8 cellular contexts compared by ENCODE assay signal in the genomic region with DNA sequence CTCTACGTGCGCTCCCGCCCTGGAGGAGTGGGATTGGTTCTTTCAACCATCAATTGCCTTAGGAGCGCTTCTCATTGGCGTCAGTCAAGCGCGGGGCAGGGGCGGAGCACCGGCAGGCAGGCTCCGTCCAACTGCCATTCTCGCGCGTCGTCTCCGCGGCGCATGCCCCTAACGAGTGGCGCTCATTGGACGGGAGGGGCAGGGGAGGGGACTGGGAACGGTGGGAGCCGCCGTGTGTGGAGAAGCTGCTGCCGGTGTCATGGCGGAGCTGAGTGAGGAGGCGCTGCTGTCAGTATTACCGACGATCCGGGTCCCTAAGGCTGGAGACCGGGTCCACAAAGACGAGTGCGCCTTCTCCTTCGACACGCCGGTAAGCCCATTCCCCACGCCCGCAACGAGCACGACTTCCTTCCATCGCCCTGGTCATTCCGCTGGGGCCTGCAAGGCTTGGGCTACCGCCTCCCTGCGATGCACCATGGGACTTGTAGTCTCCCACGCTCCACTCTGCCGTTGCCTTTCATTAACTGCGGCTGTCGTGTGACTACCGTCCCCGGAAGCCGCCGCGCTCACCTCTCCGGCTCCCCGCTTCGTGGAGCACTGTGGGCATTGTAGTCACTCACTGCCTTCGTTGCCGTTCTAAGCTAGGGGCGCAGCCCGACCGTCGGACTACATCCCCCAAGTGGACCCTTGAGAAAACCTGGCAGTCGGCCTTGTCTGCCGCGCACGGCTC. TPM values are rescaled to one million over a fixed set of nuclear protein-coding genes. Genes with fewer than 3 reads are reported as not detected.
DNase-seq lines count a peak whose midpoint lies in the region; ATAC-seq and TF ChIP-seq lines count a peak whose summit lies in the region.

USP5 (plus strand) TSS at position 230 of the 730 bp plus-strand sequence; CDS start at position 260, 30 bp downstream.

- DNase-seq in GM13977 (ENCODE audit: low spot score) = peak; percentile 95
- DNase-seq in NCI-H1694 (lab: John Stamatoyannopoulos, UW) = peak; percentile 100
- peak; percentile 98 for DNase-seq in amniotic stem cell (lab: John Stamatoyannopoulos, UW)
- peak; percentile 99 for DNase-seq in heart right ventricle
- DNase-seq in posterior vena cava (ENCODE audit: low spot score) = peak; percentile 100
- DNase-seq in upper lobe of right lung = peak; percentile 100

- H3K4me3 Mint-ChIP-seq in T-helper 1 cell treated with Interleukin-12 subunit alpha and Interleukin-12 subunit beta and Interleukin-4 antibody, amounts not matched to agents 30 μg/mL and 1 μg/mL, for 36 hours = peak within 1 kb of the TSS; percentile 89

- in situ Hi-C loops in GM13977 (cut with MboI; ENCODE audit: low pct_unique_long_range_greater_than_20kb, low sequenced_read_pairs, unreplicated experiment) = no loop called here

- peak within 1 kb of the TSS; percentile 99 for H3K27ac Mint-ChIP-seq in T-helper 1 cell treated with Interleukin-12 subunit alpha and Interleukin-12 subunit beta and Interleukin-4 antibody, amounts not matched to agents 30 μg/mL and 1 μg/mL, for 36 hours

- WGBS in heart right ventricle, 2 donors = 0 to 1% methylated on average over 64 to 65 of the region's 65 CpGs

- H3K4me3 ChIP-seq in heart right ventricle (peak within 1 kb of the TSS; percentile 50 to 93 (median 68)), upper lobe of right lung (peak within 1 kb of the TSS; percentile 85)

- no peaks in the 10 kb centered on the region for H3K9me3 Mint-ChIP-seq in T-helper 1 cell treated with Interleukin-12 subunit alpha and Interleukin-12 subunit beta and Interleukin-4 antibody, amounts not matched to agents 30 μg/mL and 1 μg/mL, for 36 hours

- peaks cover 42% of the 10 kb centered on the region for H3K4me1 Mint-ChIP-seq in T-helper 1 cell treated with Interleukin-12 subunit alpha and Interleukin-12 subunit beta and Interleukin-4 antibody, amounts not matched to agents 30 μg/mL and 1 μg/mL, for 36 hours (ENCODE audit: low read depth)

- no peaks in the 10 kb centered on the region for H3K9me3 ChIP-seq in heart right ventricle
- H3K9me3 ChIP-seq in upper lobe of right lung = no peaks in the 10 kb centered on the region

- H3K27ac ChIP-seq in heart right ventricle = peak within 1 kb of the TSS; percentile 18 to 99 (median 94)
- H3K27ac ChIP-seq in upper lobe of right lung = peak within 1 kb of the TSS; percentile 96

- H3K4me1 ChIP-seq in heart right ventricle (peaks cover 3 to 26% (median 16%) of the 10 kb centered on the region in 9 donors), upper lobe of right lung (peaks cover 9% of the 10 kb centered on the region)

- peaks cover 0 to 52% (median 16%) of the 10 kb centered on the region in 9 donors for H3K36me3 ChIP-seq in heart right ventricle
- H3K36me3 ChIP-seq in upper lobe of right lung = peaks cover 24% of the 10 kb centered on the region

- TF ChIP-seq CTCF in GM13977 (IDR thresholded peaks at IDR 0.05; ENCODE audit: extremely low read depth, insufficient read depth, missing control alignments) = no peak
- TF ChIP-seq CTCF in heart right ventricle (IDR thresholded peaks at IDR 0.05) = peak in 4 of 9 donors; percentile 8 to 36 (median 10)
- TF ChIP-seq CTCF in upper lobe of right lung (IDR thresholded peaks at IDR 0.05) = no peak

- intact Hi-C loops in heart right ventricle (cut with DNase I) (loop anchor here in 2 of 10 donors (1.0 kb wide), 2 partner anchors 38 to 99 kb away; partner anchors contain the start of gene MLF2 (in 1 of the 2)), posterior vena cava (cut with DNase I) (no loop called here), upper lobe of right lung (cut with DNase I) (no loop called here)

- peak; percentile 68 for ATAC-seq in HG02884 (IDR thresholded peaks at IDR 0.05; ENCODE audit: unreplicated experiment)
- ATAC-seq in heart right ventricle = peak; percentile 91 to 96 (median 92)
- peak; percentile 93 for ATAC-seq in upper lobe of right lung

- H3K27me3 Mint-ChIP-seq in T-helper 1 cell treated with Interleukin-12 subunit alpha and Interleukin-12 subunit beta and Interleukin-4 antibody, amounts not matched to agents 30 μg/mL and 1 μg/mL, for 36 hours (ENCODE audit: low read depth) = no peaks in the 10 kb centered on the region

- peaks cover 31% of the 10 kb centered on the region for H3K36me3 Mint-ChIP-seq in T-helper 1 cell treated with Interleukin-12 subunit alpha and Interleukin-12 subunit beta and Interleukin-4 antibody, amounts not matched to agents 30 μg/mL and 1 μg/mL, for 36 hours (ENCODE audit: low read depth)

- H3K27me3 ChIP-seq in heart right ventricle (no peaks in the 10 kb centered on the region), upper lobe of right lung (no peaks in the 10 kb centered on the region)

RNA-seq across cellular contexts. Expression of gene USP5, which starts in this region (rescaled TPM):
- total RNA-seq in heart right ventricle (10 to 100 TPM; 64.8 to 95.5 (median 74.1) TPM), posterior vena cava (10 to 100 TPM; 87.0 to 91.1 TPM), upper lobe of right lung (63.9 TPM)
- polyA plus RNA-seq in heart right ventricle = 10 to 100 TPM; 17.6 to 37.4 TPM

Comparison
In these comparisons a context has a peak if more than half of its experiments do, and no peak if none do; other contexts are left out.
1. Peak in every context shown above with its lines: DNase-seq, ATAC-seq, H3K4me3 ChIP-seq and H3K27ac ChIP-seq.